ENCODE assay signal across 12 cellular contexts in genomic region chr7:2281556-2281955, GRCh38. TPM values are rescaled to one million over a fixed set of nuclear protein-coding genes. Genes with fewer than 3 reads are reported as not detected.
DNase-seq lines count a peak whose midpoint lies in the region; ATAC-seq and TF ChIP-seq lines count a peak whose summit lies in the region.
"Had no signal": no experiment of that assay in that cellular context is flagged by ENCODE, and none has a peak within 500 bp of the region (broad histone marks: within the 10 kb centered on the region; RNA-seq: fewer than 3 reads in every experiment).

No MANE protein-coding gene starts in this region.

- H3K36me3 ChIP-seq in right atrium auricular region (peaks cover 7% of the 10 kb centered on the region), uterus (no peaks in the 10 kb centered on the region)

- H3K27me3 ChIP-seq in right atrium auricular region, result no peaks in the 10 kb centered on the region
- no peaks in the 10 kb centered on the region for H3K27me3 ChIP-seq in uterus
- H3K27me3 ChIP-seq: body of pancreas had no signal

- H3K4me1 ChIP-seq in right atrium auricular region (peaks cover 0 to 18% of the 10 kb centered on the region in 2 donors), uterus (peaks cover 0 to 5% of the 10 kb centered on the region in 2 donors)
- H3K4me1 ChIP-seq: A549 had no signal

- intact Hi-C loops in Right ventricle myocardium superior (cut with DNase I), result no loop called here
- intact Hi-C loops in uterus (cut with DNase I; ENCODE audit: low total_unique reads), result no loop called here

- no peak overlapping the region for H3K4me3 ChIP-seq in right atrium auricular region
- no peak overlapping the region for H3K4me3 ChIP-seq in fibroblast of mammary gland (ENCODE audit: control insufficient read depth, low read depth, low read length)
- peak overlapping the region in 1 of 2 donors; percentile 9 for H3K4me3 ChIP-seq in uterus
- H3K4me3 ChIP-seq: A549, body of pancreas had no signal

- TF ChIP-seq CTCF in right atrium auricular region (IDR thresholded peaks at IDR 0.05), result no peak
- TF ChIP-seq CTCF in fibroblast of mammary gland (conservative IDR thresholded peaks at IDR 0.05; ENCODE audit: control insufficient read depth, insufficient read depth, low read depth, low read length), result no peak
- no peak for TF ChIP-seq CTCF in uterus (IDR thresholded peaks at IDR 0.05)

- no peak overlapping the region for H3K27ac ChIP-seq in right atrium auricular region
- peak overlapping the region; percentile 76 to 87 for H3K27ac ChIP-seq in uterus
- H3K27ac ChIP-seq: A549 had no signal

- TF ChIP-seq POLR2A in uterus (IDR thresholded peaks at IDR 0.05), result no peak

- DNase-seq in Right ventricle myocardium superior (peak; percentile 43), right atrium auricular region (ENCODE audit: low spot score) (no peak), fibroblast of mammary gland (ENCODE audit: low read depth) (peak; percentile 69), mucosa of gallbladder (ENCODE audit: low spot score) (peak; percentile 42), uterus (peak; percentile 58 to 64), GM19240 (ENCODE audit: insufficient read length, low spot score) (no peak)
- no peak for DNase-seq in activated effector memory CD4-positive, alpha-beta T cell treated with Interleukin-2 at 50 U/mL for 16 hours
- DNase-seq: glutamatergic neuron, small intestine had no signal

- no peaks in the 10 kb centered on the region for H3K9me3 ChIP-seq in right atrium auricular region
- no peaks in the 10 kb centered on the region for H3K9me3 ChIP-seq in uterus
- H3K9me3 ChIP-seq: A549, body of pancreas had no signal

- ATAC-seq in Right ventricle myocardium superior (ENCODE audit: poor library complexity) (peak; percentile 68), HG03139 (IDR thresholded peaks at IDR 0.05; ENCODE audit: unreplicated experiment) (no peak)
- ATAC-seq: A549, body of pancreas had no signal

RNA-seq across cellular contexts. Expression of gene SNX8, which starts 32.7 kb away (rescaled TPM):
- total RNA-seq in Right ventricle myocardium superior, result 19.1 TPM
- 10 to 100 TPM; 20.0 to 23.0 TPM for total RNA-seq in right atrium auricular region
- 20.5 TPM for total RNA-seq in mucosa of gallbladder
- 10 to 100 TPM in 3 of 4 donors, under 1 TPM in 1; 0.29 to 75.3 (median 30.5) TPM for total RNA-seq in uterus

RNA-seq across cellular contexts. Expression of gene NUDT1, which starts 39.5 kb away (rescaled TPM):
- total RNA-seq in Right ventricle myocardium superior (10.6 TPM), right atrium auricular region (10 to 100 TPM; 12.2 to 14.2 TPM), mucosa of gallbladder (11.6 TPM), uterus (10 to 100 TPM in 1 of 4 donors, 1 to 10 TPM in 2, not detected in 1; 2.4 to 13.1 (median 7.6) TPM)

RNA-seq across cellular contexts. Expression of gene MRM2, which starts 39.6 kb away (rescaled TPM):
- total RNA-seq in Right ventricle myocardium superior (20.0 TPM), right atrium auricular region (10 to 100 TPM; 13.2 to 13.7 TPM), mucosa of gallbladder (21.4 TPM), uterus (10 to 100 TPM in 2 of 4 donors, 1 to 10 TPM in 2; 2.1 to 29.4 (median 12.8) TPM)

RNA-seq across cellular contexts. Expression of gene MAD1L1, which starts 48.8 kb away (rescaled TPM):
- total RNA-seq in Right ventricle myocardium superior (17.9 TPM), right atrium auricular region (10 to 100 TPM; 13.3 to 31.9 TPM), mucosa of gallbladder (50.5 TPM), uterus (10 to 100 TPM; 13.3 to 37.4 (median 33.1) TPM)

Comparison
In these comparisons a context has a peak if more than half of its experiments do, and no peak if none do; other contexts are left out.
1. DNase-seq: peak in Right ventricle myocardium superior (single experiment), fibroblast of mammary gland (single experiment), mucosa of gallbladder (single experiment) and uterus (2 of 2); none in right atrium auricular region (single experiment), GM19240 (single experiment) and activated effector memory CD4-positive, alpha-beta T cell treated with Interleukin-2 at 50 U/mL for 16 hours (single experiment).
2. H3K27ac ChIP-seq: peak in uterus (2 of 2); none in right atrium auricular region (0 of 2).